Comparison of ENCODE assay signal across 8 cellular contexts in the genomic region with DNA sequence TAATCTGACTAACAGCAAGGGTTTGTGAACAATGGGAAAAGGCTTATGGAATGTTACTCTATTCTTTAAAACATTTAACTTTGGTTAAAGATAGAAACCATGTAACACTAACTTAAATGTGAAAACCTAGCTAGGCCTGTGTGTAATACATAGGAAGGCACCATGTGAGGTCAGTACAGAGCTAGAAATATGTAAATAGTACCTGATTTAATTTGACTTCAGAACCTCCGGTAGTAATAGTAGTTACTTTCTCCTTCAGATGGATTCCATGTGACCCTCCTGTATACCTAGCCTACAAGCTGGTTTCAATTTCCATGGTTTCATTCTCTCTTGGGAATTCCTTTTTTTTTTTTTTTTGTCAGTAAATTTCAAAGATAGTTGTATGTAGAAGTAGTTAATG. TPM values are rescaled to one million over a fixed set of nuclear protein-coding genes. Genes with fewer than 3 reads are reported as not detected.
DNase-seq lines count a peak whose midpoint lies in the region; ATAC-seq, FAIRE-seq and TF ChIP-seq lines count a peak whose summit lies in the region.

No MANE protein-coding gene starts in this region.

- no peaks in the 10 kb centered on the region for H3K9me3 ChIP-seq in mesenchymal stem cell (ENCODE audit: control insufficient read depth, low read length)

- no peak overlapping the region for H4K8ac ChIP-seq in mesenchymal stem cell (ENCODE audit: low read length)

- no peak overlapping the region for H2BK15ac ChIP-seq in mesenchymal stem cell (ENCODE audit: low read depth, poor library complexity, severe bottlenecking)

- peak overlapping the region; percentile 93 for H3K27ac Mint-ChIP-seq in activated T-cell treated with anti-CD3 and anti-CD28 coated beads, Interleukin-2, amount 50 U/mL, for 24 hours

- H2BK120ac ChIP-seq in mesenchymal stem cell (ENCODE audit: low read depth, low read length) = no peak overlapping the region

- no peaks in the 10 kb centered on the region for H3K27me3 Mint-ChIP-seq in activated T-cell treated with anti-CD3 and anti-CD28 coated beads, Interleukin-2, amount 50 U/mL, for 24 hours

- H3K4me1 Mint-ChIP-seq in activated T-cell treated with anti-CD3 and anti-CD28 coated beads, Interleukin-2, amount 50 U/mL, for 24 hours (ENCODE audit: low read depth) = peaks cover 49% of the 10 kb centered on the region

- peak overlapping the region; percentile 94 for H3K9ac ChIP-seq in mesenchymal stem cell (ENCODE audit: low read length)

- H3K4ac ChIP-seq in mesenchymal stem cell (ENCODE audit: low read depth in 1 of 2, low read length in 2 of 2) = no peak overlapping the region

- H3K36me3 ChIP-seq in mesenchymal stem cell (ENCODE audit: control insufficient read depth in 1 of 2, insufficient read depth in 2 of 2, low read depth in 1 of 2, low read length in 2 of 2) (peaks cover under 1 to 6% of the 10 kb centered on the region in 2 experiments), urinary bladder (ENCODE audit: insufficient read depth) (peaks cover 1% of the 10 kb centered on the region)

- H2AK5ac ChIP-seq in mesenchymal stem cell (ENCODE audit: low read length, severe bottlenecking) = no peak overlapping the region

- H2BK5ac ChIP-seq in mesenchymal stem cell (ENCODE audit: low read depth, low read length, poor library complexity, severe bottlenecking) = no peak overlapping the region

- DNase-seq in activated T-cell treated with anti-CD3 and anti-CD28 coated beads, Interleukin-2, amount 50 U/mL, for 24 hours = no peak
- no peak for DNase-seq in activated T-cell treated with anti-CD3 and anti-CD28 coated beads, Interleukin-2, amount 50 U/mL, for 48 hours
- peak; percentile 78 for DNase-seq in RCC 7860 (ENCODE audit: low spot score)
- DNase-seq in dermis blood vessel endothelial cell = peak; percentile 87
- DNase-seq in mesenchymal stem cell = peak; percentile 76

- H3K9me3 Mint-ChIP-seq in activated T-cell treated with anti-CD3 and anti-CD28 coated beads, Interleukin-2, amount 50 U/mL, for 24 hours = no peaks in the 10 kb centered on the region

- H3K4me3 Mint-ChIP-seq in activated T-cell treated with anti-CD3 and anti-CD28 coated beads, Interleukin-2, amount 50 U/mL, for 24 hours = peak overlapping the region; percentile 92

- H3K27ac ChIP-seq in mesenchymal stem cell (ENCODE audit: low read length, poor library complexity, severe bottlenecking) (peak overlapping the region; percentile 83), urinary bladder (ENCODE audit: low read depth) (no peak overlapping the region)

- H2AFZ ChIP-seq in mesenchymal stem cell (ENCODE audit: low read depth, low read length) = no peak overlapping the region

- no peak overlapping the region for H4K91ac ChIP-seq in mesenchymal stem cell (ENCODE audit: low read length)

- peak; percentile 79 for FAIRE-seq in RCC 7860 (lab: Jason Lieb, UNC)

- H3K4me3 ChIP-seq in mesenchymal stem cell (ENCODE audit: insufficient read depth in 1 of 2, low read depth in 1 of 2, low read length in 2 of 2) (peak overlapping the region in 1 of 2 experiments; percentile 95), urinary bladder (ENCODE audit: low read depth, low read length) (peak overlapping the region; percentile 78)

- H2BK12ac ChIP-seq in mesenchymal stem cell (ENCODE audit: low read length in 2 of 2) = no peak overlapping the region

- peaks cover 55% of the 10 kb centered on the region for H3K36me3 Mint-ChIP-seq in activated T-cell treated with anti-CD3 and anti-CD28 coated beads, Interleukin-2, amount 50 U/mL, for 24 hours (ENCODE audit: low read depth)

- TF ChIP-seq RAD21 in Ishikawa (IDR thresholded peaks at IDR 0.05; ENCODE audit: low read depth) = peak; percentile 35; the same call in 1 of the 2 replicates

- H3K23ac ChIP-seq in mesenchymal stem cell (ENCODE audit: low read length in 2 of 2) = no peak overlapping the region

- no peaks in the 10 kb centered on the region for H3K79me1 ChIP-seq in mesenchymal stem cell (replicated peaks; ENCODE audit: low read length, poor library complexity, severe bottlenecking)

- H3K4me1 ChIP-seq in mesenchymal stem cell (ENCODE audit: control insufficient read depth, insufficient read depth, low read depth, low read length) = peaks cover 3% of the 10 kb centered on the region
- no peaks in the 10 kb centered on the region for H3K4me1 ChIP-seq in urinary bladder (ENCODE audit: insufficient read depth)

- no peak overlapping the region for H3K14ac ChIP-seq in mesenchymal stem cell (ENCODE audit: low read length in 2 of 2)

- WGBS in mesenchymal stem cell = no CpG with 5 or more reads among the region's 1 CpG
- WGBS in urinary bladder = 0% methylated on average over 1 of the region's 1 CpG

- H3K4me2 ChIP-seq in mesenchymal stem cell (ENCODE audit: low read length, poor library complexity, severe bottlenecking) = peak overlapping the region; percentile 44

- H3K27me3 ChIP-seq in mesenchymal stem cell (ENCODE audit: control insufficient read depth in 1 of 2, insufficient read depth in 1 of 2, low read length in 2 of 2) = no peaks in the 10 kb centered on the region

- TF ChIP-seq EP300 in Ishikawa (IDR thresholded peaks at IDR 0.05; ENCODE audit: borderline replicate concordance) = no peak

- ATAC-seq in GM21825 (IDR thresholded peaks at IDR 0.05; ENCODE audit: unreplicated experiment) = peak; percentile 63

- H3K18ac ChIP-seq in mesenchymal stem cell (ENCODE audit: low read depth in 1 of 2, low read length in 2 of 2) = no peak overlapping the region

TF ChIP-seq in Ishikawa, 13 proteins besides CTCF, POLR2A, EP300 and RAD21:
- TF ChIP-seq, protein P1, sequence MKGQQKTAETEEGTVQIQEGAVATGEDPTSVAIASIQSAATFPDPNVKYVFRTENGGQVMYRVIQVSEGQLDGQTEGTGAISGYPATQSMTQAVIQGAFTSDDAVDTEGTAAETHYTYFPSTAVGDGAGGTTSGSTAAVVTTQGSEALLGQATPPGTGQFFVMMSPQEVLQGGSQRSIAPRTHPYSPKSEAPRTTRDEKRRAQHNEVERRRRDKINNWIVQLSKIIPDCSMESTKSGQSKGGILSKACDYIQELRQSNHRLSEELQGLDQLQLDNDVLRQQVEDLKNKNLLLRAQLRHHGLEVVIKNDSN (IDR thresholded peaks at IDR 0.05) = no peak
- no peak for TF ChIP-seq YY1 (IDR thresholded peaks at IDR 0.05; ENCODE audit: low read depth)
- no peak for TF ChIP-seq CREB1 (IDR thresholded peaks at IDR 0.05; ENCODE audit: low read depth)
- TF ChIP-seq TAF1 (IDR thresholded peaks at IDR 0.05; ENCODE audit: low read depth) = no peak

RNA-seq across cellular contexts. Expression of a gene that starts 1.3 kb away (rescaled TPM):
- 36.7 and 50.5 TPM in 2 replicates for total RNA-seq in dermis blood vessel endothelial cell
- 21.0 TPM for polyA plus RNA-seq in mesenchymal stem cell (2013, experiment 1 of 2)
- 21.0 TPM for polyA plus RNA-seq in mesenchymal stem cell (2013, experiment 2 of 2)
- 72.4 TPM for total RNA-seq in urinary bladder
- 7.9 TPM for polyA plus RNA-seq in urinary bladder

Comparison
In these comparisons a context has a peak if more than half of its experiments do, and no peak if none do; other contexts are left out.
1. DNase-seq: peak in RCC 7860 (single experiment), dermis blood vessel endothelial cell (single experiment) and mesenchymal stem cell (single experiment); none in activated T-cell treated with anti-CD3 and anti-CD28 coated beads, Interleukin-2, amount 50 U/mL, for 24 hours (single experiment) and activated T-cell treated with anti-CD3 and anti-CD28 coated beads, Interleukin-2, amount 50 U/mL, for 48 hours (0 of 2).